ENCODE assay signal across 26 cellular contexts in genomic region chr14:43356382-43356781, GRCh38.
A peak's percentile ranks its signal among the peaks of the same experiment; 100 is the strongest.
DNase-seq lines count a peak whose midpoint lies in the region; ATAC-seq, FAIRE-seq and TF ChIP-seq lines count a peak whose summit lies in the region.
"Had no signal": no experiment of that assay in that cellular context is flagged by ENCODE, and none has a peak within 500 bp of the region (broad histone marks: within the 10 kb centered on the region; RNA-seq: fewer than 3 reads in every experiment).

No MANE protein-coding gene starts in this region.

- H2AFZ ChIP-seq in GM23338 (peak overlapping the region; percentile 54; the same call in 1 of the 2 replicates), H1 (ENCODE audit: low read length) (peak overlapping the region; percentile 28; the same call in 1 of the 2 replicates)

- POLR2A ChIA-PET in H1 (lab: Charles Lee; ENCODE audit: partially characterized antibody), result no interaction called here

- H2BK5ac ChIP-seq in H1 (ENCODE audit: low read depth, low read length), result no peak overlapping the region

- no peak overlapping the region for H2BK20ac ChIP-seq in H1 (ENCODE audit: low read length)

- WGBS in H1 (ENCODE audit: extremely low coverage in 1 of 2, insufficient coverage in 1 of 2, insufficient read length in 1 of 2, insufficient replicate concordance in 2 of 2, low coverage in 1 of 2, low lambda C conversion rate in 2 of 2, missing lambda C conversion rate in 1 of 2), 2 experiments, result 89% methylated on average over 1 of the region's 1 CpG; no CpG with 5 or more reads in 1 of the 2 experiments
- 8 to 13% methylated on average over 1 of the region's 1 CpG for WGBS in pancreas, 2 donors

- no peak overlapping the region for H3K9ac ChIP-seq in H1 (replicated peaks in 1 of 4; ENCODE audit: extremely low read depth in 1 of 4, low read depth in 3 of 4, low read length in 3 of 4)
- H3K9ac ChIP-seq: BLaER1 treated with 17β-estradiol and CSF1 and Interleukin-3, amounts not matched to agents 10 nM and 100 nM had no signal

- TF ChIP-seq EP300 in H1 (IDR thresholded peaks at IDR 0.05; ENCODE audit: borderline replicate concordance in 1 of 2, low read depth in 2 of 2, low read length in 2 of 2), result no peak

- H3K18ac ChIP-seq in H1 (ENCODE audit: extremely low read depth, low read length), result no peak overlapping the region

- no peaks in the 10 kb centered on the region for H3K36me3 Mint-ChIP-seq in GM23338 (ENCODE audit: low read depth)
- H3K36me3 Mint-ChIP-seq in osteocyte (ENCODE audit: unreplicated experiment), result no peaks in the 10 kb centered on the region
- H3K36me3 Mint-ChIP-seq: CD8-positive, alpha-beta T cell had no signal

- H3F3A ChIP-seq in GM23338 (replicated peaks; ENCODE audit: low read depth), result no peaks in the 10 kb centered on the region

- no peak overlapping the region for H3K4me3 ChIP-seq in GM23338
- H3K4me3 ChIP-seq in H1 (ENCODE audit: extremely low read depth in 1 of 4, insufficient read depth in 2 of 4, low read depth in 3 of 4, low read length in 4 of 4), result no peak overlapping the region
- no peak overlapping the region for H3K4me3 ChIP-seq in pancreas
- H3K4me3 ChIP-seq: A549; BLaER1 treated with 17β-estradiol and CSF1 and Interleukin-3, amounts not matched to agents 10 nM and 100 nM; GM12878 had no signal

- H2BK120ac ChIP-seq in H1 (replicated peaks; ENCODE audit: low read depth, low read length), result no peak overlapping the region

- H3K27ac ChIP-seq in GM23338 (ENCODE audit: low read depth), result no peak overlapping the region
- no peak overlapping the region for H3K27ac ChIP-seq in H1 (ENCODE audit: low read depth, low read length)
- H3K27ac ChIP-seq in pancreas, result peak overlapping the region in 1 of 4 donors; percentile 46
- H3K27ac ChIP-seq: 22Rv1; A549; BLaER1 treated with 17β-estradiol and CSF1 and Interleukin-3, amounts not matched to agents 10 nM and 100 nM; C4-2B had no signal

- FAIRE-seq in H1 (lab: Jason Lieb, UNC) (no peak), pancreas (lab: Jason Lieb, UNC) (no peak), GM19239 (lab: Jason Lieb, UNC) (no peak)
- FAIRE-seq: A549, GM12878, GM12892, GM18507 had no signal

- H2AK5ac ChIP-seq in H1 (ENCODE audit: low read depth, low read length), result no peak overlapping the region

- no peaks in the 10 kb centered on the region for H3K4me1 ChIP-seq in GM23338 (ENCODE audit: insufficient read depth)
- H3K4me1 ChIP-seq in H1 (replicated peaks in 1 of 4; ENCODE audit: control insufficient read depth in 3 of 4, insufficient read depth in 4 of 4, low read length in 3 of 4), result no peaks in the 10 kb centered on the region
- peaks cover 4 to 20% (median 16%) of the 10 kb centered on the region in 3 donors for H3K4me1 ChIP-seq in pancreas
- H3K4me1 ChIP-seq: A549; BLaER1 treated with 17β-estradiol and CSF1 and Interleukin-3, amounts not matched to agents 10 nM and 100 nM had no signal

- H3K4me2 ChIP-seq in GM23338, result no peak overlapping the region
- no peak overlapping the region for H3K4me2 ChIP-seq in H1 (ENCODE audit: insufficient read depth in 1 of 2, low read depth in 2 of 2, low read length in 2 of 2)
- H3K4me2 ChIP-seq: A549; BLaER1 treated with 17β-estradiol and CSF1 and Interleukin-3, amounts not matched to agents 10 nM and 100 nM had no signal

- TF ChIP-seq POLR2A in H1 (IDR thresholded peaks at IDR 0.05; ENCODE audit: control extremely low read depth in 1 of 2, low read depth in 2 of 2, low read length in 2 of 2), result no peak

- no peak overlapping the region for H4K5ac ChIP-seq in H1 (ENCODE audit: insufficient read length, low read depth, low read length)

- no peaks in the 10 kb centered on the region for H3K9me2 ChIP-seq in GM23338 (ENCODE audit: insufficient read depth)

- H3K79me2 ChIP-seq in GM23338 (replicated peaks; ENCODE audit: insufficient read depth) (no peaks in the 10 kb centered on the region), H1 (ENCODE audit: control insufficient read depth in 1 of 2, insufficient read depth in 2 of 2, low read length in 2 of 2) (no peaks in the 10 kb centered on the region)

- H3K79me1 ChIP-seq in H1 (ENCODE audit: low read depth, low read length), result no peaks in the 10 kb centered on the region

- DNase-seq in GM23338 (ENCODE audit: low spot score) (no peak), amniotic epithelial cell (ENCODE audit: low read depth) (peak; percentile 13), H1 (ENCODE audit: low read depth in 1 of 2, low spot score in 2 of 2) (no peak), pancreas (no peak), osteocyte (ENCODE audit: extremely low spot score, unreplicated experiment) (no peak), GM19239 (ENCODE audit: insufficient read length, low spot score) (no peak), T-helper 2 cell (no peak)
- no peak for DNase-seq in stimulated activated CD4-positive, alpha-beta T cell treated with anti-CD3 and anti-CD28 coated beads, Interleukin-12 subunit alpha, Interleukin-12 subunit beta, amount 100 ng/mL, for 4 hours
- DNase-seq: AML-193; CD4-positive, alpha-beta T cell; CD8-positive, alpha-beta T cell; COR-L47; DMS 273 treated with DMSO at 0.1 percent for 48 hours; DMS153; DMS79; DND-41; EL; GDM1 had no signal

- intact Hi-C loops in pancreas (cut with DNase I), result no loop called here

- no peak overlapping the region for H2BK12ac ChIP-seq in H1 (ENCODE audit: low read depth, low read length)

- no peak for ATAC-seq in GM23338
- ATAC-seq in pancreas, result peak in 3 of 4 donors; percentile 49 to 71 (median 55)
- ATAC-seq: A549; CD8-positive, alpha-beta T cell; GM12878 had no signal

- TF ChIP-seq CTCF in GM23338 (conservative IDR thresholded peaks at IDR 0.05; ENCODE audit: low read depth in 2 of 2) (no peak), H1 (IDR thresholded peaks at IDR 0.05; ENCODE audit: control extremely low read depth in 1 of 3, insufficient read depth in 1 of 3, low read depth in 1 of 3, low read length in 3 of 3) (no peak), pancreas (IDR thresholded peaks at IDR 0.05) (no peak), osteocyte (IDR thresholded peaks at IDR 0.05) (no peak)

- no peaks in the 10 kb centered on the region for H3K9me3 Mint-ChIP-seq in GM23338
- H3K9me3 Mint-ChIP-seq in osteocyte (ENCODE audit: unreplicated experiment), result no peaks in the 10 kb centered on the region

- no peak overlapping the region for H3K14ac ChIP-seq in H1 (ENCODE audit: insufficient read length)

- H3K27ac Mint-ChIP-seq in GM23338, result no peak overlapping the region
- no peak overlapping the region for H3K27ac Mint-ChIP-seq in osteocyte (ENCODE audit: unreplicated experiment)
- H3K27ac Mint-ChIP-seq: B cell; CD4-positive, alpha-beta T cell; CD8-positive, alpha-beta T cell had no signal

- no peak for TF ChIP-seq RAD21 in H1 (IDR thresholded peaks at IDR 0.05 in 1 of 2, conservative IDR thresholded peaks at IDR 0.05 in 1 of 2; ENCODE audit: low read depth in 2 of 2, low read length in 2 of 2)

- no peak overlapping the region for H4K8ac ChIP-seq in H1 (ENCODE audit: extremely low read depth, insufficient read depth, low read length)

- H3K27me3 Mint-ChIP-seq in GM23338 (ENCODE audit: insufficient read depth, low read depth, poor library complexity), result no peaks in the 10 kb centered on the region
- no peaks in the 10 kb centered on the region for H3K27me3 Mint-ChIP-seq in osteocyte (ENCODE audit: unreplicated experiment)
- H3K27me3 Mint-ChIP-seq: B cell; CD4-positive, alpha-beta T cell had no signal

- no peak overlapping the region for H2BK15ac ChIP-seq in H1 (ENCODE audit: low read length)

- no peaks in the 10 kb centered on the region for H3K27me3 ChIP-seq in GM23338 (ENCODE audit: insufficient read depth)
- H3K27me3 ChIP-seq in H1 (replicated peaks in 1 of 4; ENCODE audit: control insufficient read depth in 3 of 4, extremely low read depth in 1 of 4, insufficient read depth in 3 of 4, low read length in 3 of 4), result no peaks in the 10 kb centered on the region
- H3K27me3 ChIP-seq in pancreas, result no peaks in the 10 kb centered on the region
- H3K27me3 ChIP-seq: BLaER1 treated with 17β-estradiol and CSF1 and Interleukin-3, amounts not matched to agents 10 nM and 100 nM had no signal

- H3K4me1 Mint-ChIP-seq in GM23338 (no peaks in the 10 kb centered on the region), osteocyte (ENCODE audit: unreplicated experiment) (no peaks in the 10 kb centered on the region)
- H3K4me1 Mint-ChIP-seq: B cell had no signal

- CTCF ChIA-PET in H1 (lab: Charles Lee; ENCODE audit: partially characterized antibody), result no interaction called here

- H3K9me3 ChIP-seq in H1 (ENCODE audit: insufficient read depth in 2 of 2, low read depth in 1 of 2, low read length in 1 of 2) (no peaks in the 10 kb centered on the region), pancreas (no peaks in the 10 kb centered on the region)
- H3K9me3 ChIP-seq: A549 had no signal

- H4K91ac ChIP-seq in H1 (replicated peaks; ENCODE audit: insufficient read length, low read length), result no peak overlapping the region

- H3K36me3 ChIP-seq in GM23338 (ENCODE audit: insufficient read depth) (no peaks in the 10 kb centered on the region), H1 (ENCODE audit: control insufficient read depth in 2 of 4, insufficient read depth in 4 of 4, low read length in 3 of 4) (no peaks in the 10 kb centered on the region), pancreas (no peaks in the 10 kb centered on the region)
- H3K36me3 ChIP-seq: BLaER1 treated with 17β-estradiol and CSF1 and Interleukin-3, amounts not matched to agents 10 nM and 100 nM had no signal

- H3K4me3 Mint-ChIP-seq in GM23338 (no peak overlapping the region), osteocyte (ENCODE audit: unreplicated experiment) (no peak overlapping the region)
- H3K4me3 Mint-ChIP-seq: B cell; CD4-positive, alpha-beta T cell; CD8-positive, alpha-beta T cell had no signal

- no peaks in the 10 kb centered on the region for H3K23me2 ChIP-seq in H1 (ENCODE audit: low read depth, low read length)

- H3K4ac ChIP-seq in H1 (replicated peaks; ENCODE audit: insufficient read length, low read depth, low read length), result no peak overlapping the region

- H4K20me1 ChIP-seq in GM23338 (replicated peaks; ENCODE audit: insufficient read depth) (no peaks in the 10 kb centered on the region), H1 (replicated peaks in 1 of 2; ENCODE audit: control insufficient read depth in 1 of 2, insufficient read depth in 2 of 2, low read length in 2 of 2) (peaks cover 0 to 1% of the 10 kb centered on the region in 2 experiments)
- H4K20me1 ChIP-seq: BLaER1 treated with 17β-estradiol and CSF1 and Interleukin-3, amounts not matched to agents 10 nM and 100 nM had no signal

- no peak overlapping the region for H3K23ac ChIP-seq in H1 (ENCODE audit: insufficient read length)

- no peak overlapping the region for H3K56ac ChIP-seq in H1 (replicated peaks; ENCODE audit: insufficient read length, low read depth, low read length)

TF ChIP-seq in GM23338, 12 proteins besides CTCF, POLR2A, EP300 and RAD21 (continues in another document):
- TF ChIP-seq EZH2 (IDR thresholded peaks at IDR 0.05; ENCODE audit: low read depth, unreplicated experiment) (no peak), EZH2phosphoT487 (IDR thresholded peaks at IDR 0.05; ENCODE audit: unreplicated experiment) (no peak), ZNF331 (CRISPR knock-in tag; IDR thresholded peaks at IDR 0.05; ENCODE audit: low read depth) (no peak)

TF ChIP-seq in H1, 55 proteins besides CTCF, POLR2A, EP300 and RAD21 (continues in another document):
- no peak for TF ChIP-seq TAF1 (IDR thresholded peaks at IDR 0.05; ENCODE audit: low read depth, low read length)
- TF ChIP-seq SIN3A (conservative IDR thresholded peaks at IDR 0.05 in 1 of 2, IDR thresholded peaks at IDR 0.05 in 1 of 2; ENCODE audit: low read depth in 1 of 2, low read length in 2 of 2), result no peak
- no peak for TF ChIP-seq PHF8 (conservative IDR thresholded peaks at IDR 0.05; ENCODE audit: low read depth, low read length)
